Comparison of ENCODE assay signal across 8 cellular contexts in the genomic region with DNA sequence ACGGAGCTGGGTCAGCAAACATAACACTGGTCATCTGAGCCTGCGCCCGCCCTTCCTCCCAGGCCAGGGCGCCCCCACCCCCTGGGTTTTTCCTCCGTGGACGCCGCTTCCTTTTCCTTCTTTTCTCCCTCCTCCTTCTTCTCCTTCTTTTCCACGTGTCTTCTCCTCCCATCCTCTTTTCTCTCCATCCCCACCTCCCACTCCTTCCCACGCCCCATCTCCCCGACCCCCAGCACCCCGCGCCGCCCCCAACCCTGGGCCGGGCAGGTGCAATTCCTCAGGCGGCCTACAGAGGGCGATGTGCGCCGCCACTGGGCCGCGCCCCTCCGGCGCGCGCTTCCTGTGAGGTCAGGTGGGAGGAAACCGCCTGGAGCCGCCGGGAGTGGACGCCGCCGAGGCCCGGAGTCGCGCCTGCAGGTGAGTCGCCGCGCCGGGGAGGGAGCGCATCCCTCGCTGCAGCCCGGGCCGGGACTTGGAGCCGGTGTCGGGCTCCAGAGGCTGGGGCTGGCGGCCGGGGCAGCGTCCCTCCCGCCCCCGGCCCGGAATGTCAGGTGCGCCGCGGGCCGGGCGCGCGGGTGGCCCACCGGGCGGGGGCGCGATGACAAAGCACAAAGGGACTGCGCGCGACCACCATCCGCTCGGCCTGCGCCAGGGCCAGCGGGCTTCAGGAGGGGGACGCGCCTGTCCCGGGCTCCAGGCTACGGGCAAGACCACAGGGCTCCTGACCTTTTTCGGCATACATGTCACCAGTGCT. TPM values are rescaled to one million over a fixed set of nuclear protein-coding genes. Genes with fewer than 3 reads are reported as not detected.
DNase-seq lines count a peak whose midpoint lies in the region; ATAC-seq and TF ChIP-seq lines count a peak whose summit lies in the region.

A gene with protein sequence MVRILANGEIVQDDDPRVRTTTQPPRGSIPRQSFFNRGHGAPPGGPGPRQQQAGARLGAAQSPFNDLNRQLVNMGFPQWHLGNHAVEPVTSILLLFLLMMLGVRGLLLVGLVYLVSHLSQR (plus strand): TSS at position 351 of the 754 bp plus-strand sequence. CDS start 1,497 bp downstream, outside the sequence.

- DNase-seq in LoVo (ENCODE audit: low spot score) (peak; percentile 81), left lobe of liver (ENCODE audit: low spot score) (peak; percentile 68)
- peak; percentile 52 for DNase-seq in activated CD4-positive, CD25-positive, alpha-beta regulatory T cell treated with anti-CD3 and anti-CD28 coated beads, Interleukin-2, amount 50 U/mL, for 16 hours (ENCODE audit: low read depth, low spot score)
- DNase-seq in central memory CD4-positive, alpha-beta T cell, result peak; percentile 75
- DNase-seq in stimulated activated CD4-positive, alpha-beta T cell treated with anti-CD3 and anti-CD28 coated beads, Interleukin-2, amount 100 ng/mL, for 48 hours, result peak; percentile 72 to 80

- TF ChIP-seq CTCF in GM12872 (IDR thresholded peaks at IDR 0.05; ENCODE audit: insufficient read depth, low read depth, low read length), result peak; percentile 67

- ATAC-seq in left lobe of liver (peak; percentile 98), GM19463 (IDR thresholded peaks at IDR 0.05; ENCODE audit: unreplicated experiment) (no peak), GM19467 (IDR thresholded peaks at IDR 0.05; ENCODE audit: unreplicated experiment) (no peak)

RNA-seq across cellular contexts. Expression of the gene that starts here (rescaled TPM):
- 1.2 TPM for total RNA-seq in left lobe of liver
